1 cellular context compared by ENCODE assay signal in genomic region chr2:218892693-218893348, GRCh38.
TF ChIP-seq lines count a peak whose summit lies in the region.

No MANE protein-coding gene starts in this region.

TF ChIP-seq in GM12878, 131 proteins besides CTCF, POLR2A, EP300 and RAD21 (continued from another document):
- TF ChIP-seq, protein P1, sequence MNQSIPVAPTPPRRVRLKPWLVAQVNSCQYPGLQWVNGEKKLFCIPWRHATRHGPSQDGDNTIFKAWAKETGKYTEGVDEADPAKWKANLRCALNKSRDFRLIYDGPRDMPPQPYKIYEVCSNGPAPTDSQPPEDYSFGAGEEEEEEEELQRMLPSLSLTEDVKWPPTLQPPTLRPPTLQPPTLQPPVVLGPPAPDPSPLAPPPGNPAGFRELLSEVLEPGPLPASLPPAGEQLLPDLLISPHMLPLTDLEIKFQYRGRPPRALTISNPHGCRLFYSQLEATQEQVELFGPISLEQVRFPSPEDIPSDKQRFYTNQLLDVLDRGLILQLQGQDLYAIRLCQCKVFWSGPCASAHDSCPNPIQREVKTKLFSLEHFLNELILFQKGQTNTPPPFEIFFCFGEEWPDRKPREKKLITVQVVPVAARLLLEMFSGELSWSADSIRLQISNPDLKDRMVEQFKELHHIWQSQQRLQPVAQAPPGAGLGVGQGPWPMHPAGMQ (IDR thresholded peaks at IDR 0.05; ENCODE audit: borderline replicate concordance), result no peak
- TF ChIP-seq SRF (IDR thresholded peaks at IDR 0.05; ENCODE audit: low read depth in 2 of 2, low read length in 2 of 2), result no peak
- TF ChIP-seq JUNB (IDR thresholded peaks at IDR 0.05), result no peak
- peak; percentile 64 for TF ChIP-seq MEF2B (IDR thresholded peaks at IDR 0.05; ENCODE audit: partially characterized antibody, poor library complexity, severe bottlenecking)
- TF ChIP-seq, protein P2, sequence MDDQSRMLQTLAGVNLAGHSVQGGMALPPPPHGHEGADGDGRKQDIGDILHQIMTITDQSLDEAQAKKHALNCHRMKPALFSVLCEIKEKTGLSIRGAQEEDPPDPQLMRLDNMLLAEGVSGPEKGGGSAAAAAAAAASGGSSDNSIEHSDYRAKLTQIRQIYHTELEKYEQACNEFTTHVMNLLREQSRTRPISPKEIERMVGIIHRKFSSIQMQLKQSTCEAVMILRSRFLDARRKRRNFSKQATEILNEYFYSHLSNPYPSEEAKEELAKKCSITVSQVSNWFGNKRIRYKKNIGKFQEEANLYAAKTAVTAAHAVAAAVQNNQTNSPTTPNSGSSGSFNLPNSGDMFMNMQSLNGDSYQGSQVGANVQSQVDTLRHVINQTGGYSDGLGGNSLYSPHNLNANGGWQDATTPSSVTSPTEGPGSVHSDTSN (IDR thresholded peaks at IDR 0.05; ENCODE audit: insufficient replicate concordance, low read depth, low read length), result peak; percentile 68
- TF ChIP-seq TCF3 (IDR thresholded peaks at IDR 0.05; ENCODE audit: borderline replicate concordance, insufficient read depth, low read depth, low read length), result peak; percentile 98
- TF ChIP-seq ZZZ3 (IDR thresholded peaks at IDR 0.05; ENCODE audit: control insufficient read depth, insufficient read length, low read depth), result no peak
- peak; percentile 95 for TF ChIP-seq BACH1 (IDR thresholded peaks at IDR 0.05; ENCODE audit: borderline replicate concordance)
- 0 out of 2 replicates have a peak, but pooled peaks have one; percentile 25 for TF ChIP-seq RCOR1 (conservative IDR thresholded peaks at IDR 0.05; ENCODE audit: low read depth, low read length)
- peak; percentile 44 for TF ChIP-seq RELA (IDR thresholded peaks at IDR 0.05; ENCODE audit: borderline replicate concordance, partially characterized antibody)
- peak; percentile 88 for TF ChIP-seq ZNF217 (IDR thresholded peaks at IDR 0.05)
- no peak for TF ChIP-seq NR2C2 (IDR thresholded peaks at IDR 0.05; ENCODE audit: borderline replicate concordance, control insufficient read depth, insufficient read length, low read depth)
- peak; percentile 99 for TF ChIP-seq DPF2 (IDR thresholded peaks at IDR 0.05)
